Comparison of ENCODE assay signal across 8 cellular contexts in genomic region chr17:29140051-29140582, GRCh38. TPM values are rescaled to one million over a fixed set of nuclear protein-coding genes. Genes with fewer than 3 reads are reported as not detected.
DNase-seq lines count a peak whose midpoint lies in the region; ATAC-seq and TF ChIP-seq lines count a peak whose summit lies in the region.

No MANE protein-coding gene starts in this region.

- TF ChIP-seq POLR2A in NB4 (IDR thresholded peaks at IDR 0.05; ENCODE audit: extremely low read depth, insufficient read length) (peak; percentile 63), lower leg skin (IDR thresholded peaks at IDR 0.05) (no peak)

- H3K27me3 ChIP-seq in BLaER1: no peaks in the 10 kb centered on the region

- peaks cover 38% of the 10 kb centered on the region for H4K20me1 ChIP-seq in BLaER1

- intact Hi-C loops in lower leg skin (cut with DNase I; ENCODE audit: low total_unique reads): no loop called here

- H3K9me3 Mint-ChIP-seq in central memory CD8-positive, alpha-beta T cell: no peaks in the 10 kb centered on the region

- peaks cover 25% of the 10 kb centered on the region for H3K36me3 ChIP-seq in BLaER1

- peak; percentile 44 for ATAC-seq in GM21381 (IDR thresholded peaks at IDR 0.05; ENCODE audit: unreplicated experiment)
- peak; percentile 61 to 68 for ATAC-seq in activated CD4-positive, CD25-positive, alpha-beta regulatory T cell treated with anti-CD3 and anti-CD28 coated beads, Interleukin-2, amount 50 U/mL, for 24 hours
- peak; percentile 63 for ATAC-seq in central memory CD8-positive, alpha-beta T cell (replicated peaks; ENCODE audit: extremely low read depth, poor library complexity, severe bottlenecking)

- peak overlapping the region; percentile 88 for H3K4me3 Mint-ChIP-seq in central memory CD8-positive, alpha-beta T cell

- H3K27ac ChIP-seq in BLaER1: peak overlapping the region; percentile 97

- TF ChIP-seq CTCF in NB4 (IDR thresholded peaks at IDR 0.05; ENCODE audit: low read depth, low read length) (no peak), lower leg skin (IDR thresholded peaks at IDR 0.05) (no peak)

- no peaks in the 10 kb centered on the region for H3K27me3 Mint-ChIP-seq in central memory CD8-positive, alpha-beta T cell

- 1 to 3% methylated on average over 13 to 14 of the region's 14 CpGs for WGBS in lower leg skin, 2 donors

- H3K4me1 ChIP-seq in BLaER1: peaks cover 80% of the 10 kb centered on the region

- H3K4me3 ChIP-seq in BLaER1 (peak overlapping the region; percentile 83), NB4 (ENCODE audit: low read depth, low read length) (peak overlapping the region; percentile 88), lower leg skin (ENCODE audit: low read depth, poor library complexity, severe bottlenecking) (no peak overlapping the region)

- peaks cover 6% of the 10 kb centered on the region for H3K36me3 Mint-ChIP-seq in central memory CD8-positive, alpha-beta T cell (ENCODE audit: insufficient read depth)

- peaks cover 61% of the 10 kb centered on the region for H3K4me1 Mint-ChIP-seq in central memory CD8-positive, alpha-beta T cell

- peak overlapping the region; percentile 96 for H3K4me2 ChIP-seq in BLaER1

- H3K9ac ChIP-seq in BLaER1: peak overlapping the region; percentile 96

- H3K27ac Mint-ChIP-seq in central memory CD8-positive, alpha-beta T cell (ENCODE audit: low read depth): peak overlapping the region; percentile 97

- DNase-seq in NB4 (ENCODE audit: low read depth) (peak; percentile 99), lower leg skin (ENCODE audit: low spot score in 2 of 2) (peak; percentile 76 to 97), cortex of kidney (lab: John Stamatoyannopoulos, UW) (no peak)
- DNase-seq in central memory CD8-positive, alpha-beta T cell (ENCODE audit: low spot score in 2 of 2): peak; percentile 42 to 59
- DNase-seq in stimulated activated CD4-positive, alpha-beta T cell treated with anti-CD3 and anti-CD28 coated beads, Interleukin-4, amount 100 ng/mL, for 48 hours (ENCODE audit: low read depth in 2 of 2): peak; percentile 77 to 83

- H3K9me3 ChIP-seq in BLaER1: no peaks in the 10 kb centered on the region

RNA-seq across cellular contexts. Expression of gene MYO18A, which starts 40.1 kb away (rescaled TPM):
- 100 to 1,000 TPM in 1 of 4 donors, 10 to 100 TPM in 3; 87.3 to 123 (median 94.0) TPM for total RNA-seq in lower leg skin
